13 cellular contexts compared by ENCODE assay signal in the genomic region with DNA sequence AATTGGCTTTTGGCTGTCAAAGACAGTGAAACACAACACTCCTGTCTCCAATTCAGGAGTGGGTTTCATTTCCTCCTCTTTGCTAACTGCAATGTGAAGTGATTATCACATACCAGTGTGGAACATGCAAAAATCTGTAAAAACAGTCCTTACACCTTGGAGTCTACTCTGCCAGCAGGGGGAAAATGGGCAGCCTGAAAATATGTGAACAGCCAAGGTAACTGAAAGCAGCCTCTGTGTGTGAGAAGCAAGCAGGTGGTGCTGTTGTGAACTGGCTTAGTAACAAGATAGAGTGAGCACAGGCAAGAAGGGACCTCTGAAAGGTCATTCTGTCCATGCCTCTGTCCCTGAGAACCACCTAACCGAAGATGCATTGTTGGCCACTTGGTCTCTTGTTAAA. TPM values are rescaled to one million over a fixed set of nuclear protein-coding genes. Genes with fewer than 3 reads are reported as not detected.
DNase-seq lines count a peak whose midpoint lies in the region; ATAC-seq, FAIRE-seq and TF ChIP-seq lines count a peak whose summit lies in the region.
"Had no signal": no experiment of that assay in that cellular context is flagged by ENCODE, and none has a peak within 500 bp of the region (broad histone marks: within the 10 kb centered on the region; RNA-seq: fewer than 3 reads in every experiment).

No MANE protein-coding gene starts in this region.

- ATAC-seq in HG03354 (IDR thresholded peaks at IDR 0.05; ENCODE audit: poor library complexity, severe bottlenecking, unreplicated experiment) (no peak), GM18520 (IDR thresholded peaks at IDR 0.05; ENCODE audit: unreplicated experiment) (no peak)
- ATAC-seq: CD8-positive, alpha-beta T cell had no signal

- H3K36me3 ChIP-seq in effector memory CD4-positive, alpha-beta T cell (ENCODE audit: control insufficient read depth, insufficient read depth, low read length) = no peaks in the 10 kb centered on the region
- H3K36me3 ChIP-seq: spleen had no signal

- TF ChIP-seq POLR2A in GM12891 (IDR thresholded peaks at IDR 0.05; ENCODE audit: low read depth, low read length) = no peak

- no peak overlapping the region for H3K27ac ChIP-seq in effector memory CD4-positive, alpha-beta T cell (ENCODE audit: insufficient read depth, low read length, poor library complexity, severe bottlenecking)
- H3K27ac ChIP-seq: spleen had no signal

- no peak overlapping the region for H3K4me3 ChIP-seq in GM12865 (ENCODE audit: low read depth, low read length)
- no peak overlapping the region for H3K4me3 ChIP-seq in epithelial cell of esophagus (ENCODE audit: low read length)
- H3K4me3 ChIP-seq in effector memory CD4-positive, alpha-beta T cell (ENCODE audit: insufficient read depth, low read depth, low read length, poor library complexity, severe bottlenecking) = no peak overlapping the region
- H3K4me3 ChIP-seq: spleen had no signal

- H3K9me3 ChIP-seq in effector memory CD4-positive, alpha-beta T cell (ENCODE audit: control insufficient read depth, low read length) = no peaks in the 10 kb centered on the region
- H3K9me3 ChIP-seq: spleen had no signal

- H3K4me1 ChIP-seq in effector memory CD4-positive, alpha-beta T cell (ENCODE audit: control insufficient read depth, insufficient read depth, low read length, poor library complexity, severe bottlenecking) = no peaks in the 10 kb centered on the region

- peaks cover 28% of the 10 kb centered on the region for H3K27me3 ChIP-seq in effector memory CD4-positive, alpha-beta T cell (replicated peaks; ENCODE audit: control insufficient read depth, insufficient read depth, low read length, poor library complexity, severe bottlenecking)

- peak; percentile 32 for DNase-seq in COLO668 (lab: John Stamatoyannopoulos, UW; ENCODE audit: unreplicated experiment)
- DNase-seq in GM12865 (ENCODE audit: low read depth) = peak; percentile 5
- DNase-seq in NCI-H82 (lab: John Stamatoyannopoulos, UW) = peak; percentile 59
- peak; percentile 54 for DNase-seq in epithelial cell of esophagus (ENCODE audit: low read depth)
- DNase-seq in GM12891 (ENCODE audit: insufficient read length, low spot score) = no peak
- no peak for DNase-seq in effector memory CD4-positive, alpha-beta T cell
- DNase-seq: activated CD8-positive, alpha-beta memory T cell treated with anti-CD3 and anti-CD28 coated beads for 24 hours; activated naive CD8-positive, alpha-beta T cell treated with anti-CD3 and anti-CD28 coated beads for 36 hours; CD8-positive, alpha-beta T cell; MM.1S; spleen had no signal

- FAIRE-seq in GM12891 (lab: Jason Lieb, UNC) = no peak

- TF ChIP-seq CTCF in GM12865 (IDR thresholded peaks at IDR 0.05; ENCODE audit: insufficient read depth, low read depth, low read length, missing control alignments) = no peak
- peak; percentile 51 for TF ChIP-seq CTCF in epithelial cell of esophagus (IDR thresholded peaks at IDR 0.05; ENCODE audit: insufficient read depth, low read depth, low read length, missing control alignments)

TF ChIP-seq in GM12891, 5 proteins besides CTCF, POLR2A, EP300 and RAD21:
- TF ChIP-seq TAF1 (IDR thresholded peaks at IDR 0.05; ENCODE audit: low read depth, low read length) (no peak), SPI1 (IDR thresholded peaks at IDR 0.05; ENCODE audit: low read depth, low read length) (no peak), PAX5 (IDR thresholded peaks at IDR 0.05; ENCODE audit: insufficient read depth, low read length, severe bottlenecking) (no peak), POLR2AphosphoS5 (IDR thresholded peaks at IDR 0.05; ENCODE audit: low read depth, low read length) (no peak), POU2F2 (IDR thresholded peaks at IDR 0.05; ENCODE audit: low read depth, low read length) (no peak)
TF ChIP-seq in GM12891: peak in this region for 0.

RNA-seq across cellular contexts. Expression of a gene that starts 6.0 kb away (rescaled TPM):
- not detected for polyA plus RNA-seq in GM12891 (2012; ENCODE audit: low read depth, missing spikeins)
- polyA plus RNA-seq: spleen had no signal

Comparison
In these comparisons a context has a peak if more than half of its experiments do, and no peak if none do; other contexts are left out.
1. DNase-seq: peak in COLO668 (single experiment), GM12865 (single experiment), NCI-H82 (single experiment) and epithelial cell of esophagus (single experiment); none in GM12891 (single experiment) and effector memory CD4-positive, alpha-beta T cell (0 of 3).